In the genomic region with DNA sequence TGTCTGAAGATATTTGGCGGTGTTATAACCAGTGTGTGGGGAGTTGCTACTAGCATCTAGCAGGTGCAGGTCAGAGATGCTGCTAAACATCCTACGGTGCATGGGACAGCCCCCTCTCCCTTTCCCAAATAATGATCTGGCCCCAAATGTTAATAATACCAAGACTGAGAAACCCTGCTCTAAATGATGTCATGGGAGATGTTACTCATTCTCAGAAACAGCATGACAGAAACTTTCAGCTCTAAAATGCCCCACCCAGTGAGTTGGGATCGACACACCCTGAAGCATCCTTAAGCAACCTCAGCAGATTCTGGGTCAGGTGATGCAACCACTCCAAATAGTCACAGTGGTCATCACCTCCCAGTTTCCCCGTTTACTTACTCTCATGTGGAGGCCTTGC, we compare ENCODE assay signal across 14 cellular contexts.
DNase-seq lines count a peak whose midpoint lies in the region; ATAC-seq, FAIRE-seq and TF ChIP-seq lines count a peak whose summit lies in the region.
"Had no signal": no experiment of that assay in that cellular context is flagged by ENCODE, and none has a peak within 500 bp of the region (broad histone marks: within the 10 kb centered on the region; RNA-seq: fewer than 3 reads in every experiment).

No MANE protein-coding gene starts in this region.

- intact Hi-C loops in heart right ventricle (cut with DNase I) = no loop called here

- H3K36me3 ChIP-seq in RWPE2 (ENCODE audit: low read depth) = no peaks in the 10 kb centered on the region
- no peaks in the 10 kb centered on the region for H3K36me3 ChIP-seq in small intestine (ENCODE audit: control insufficient read depth in 2 of 2, insufficient read depth in 2 of 2, low read length in 2 of 2)
- no peaks in the 10 kb centered on the region for H3K36me3 ChIP-seq in heart right ventricle
- H3K36me3 ChIP-seq: spleen had no signal

- H3K4me1 Mint-ChIP-seq in effector memory CD8-positive, alpha-beta T cell (ENCODE audit: low read depth in 2 of 2) = no peaks in the 10 kb centered on the region
- H3K4me1 Mint-ChIP-seq: endodermal cell had no signal

- no peak for FAIRE-seq in small intestine (lab: Jason Lieb, UNC)
- FAIRE-seq: GM19239 had no signal

- no peaks in the 10 kb centered on the region for H3K9me3 ChIP-seq in RWPE2 (ENCODE audit: severe bottlenecking)
- no peaks in the 10 kb centered on the region for H3K9me3 ChIP-seq in small intestine (ENCODE audit: control insufficient read depth, low read depth)
- H3K9me3 ChIP-seq in heart right ventricle = peaks cover 0 to 18% (median 0%) of the 10 kb centered on the region in 11 donors

- H3K27ac ChIP-seq in RWPE2 (ENCODE audit: poor library complexity, severe bottlenecking) = no peak overlapping the region
- no peak overlapping the region for H3K27ac ChIP-seq in small intestine (ENCODE audit: low read depth in 1 of 2, low read length in 1 of 2)
- no peak overlapping the region for H3K27ac ChIP-seq in heart right ventricle
- no peak overlapping the region for H3K27ac ChIP-seq in caudate nucleus (ENCODE audit: low read depth, low read length)
- H3K27ac ChIP-seq: spleen had no signal

- no peak for TF ChIP-seq CTCF in RWPE2 (IDR thresholded peaks at IDR 0.05; ENCODE audit: poor library complexity, severe bottlenecking)
- TF ChIP-seq CTCF in heart right ventricle (IDR thresholded peaks at IDR 0.05) = no peak

- 56 to 65% (median 58%) methylated on average over 4 of the region's 4 CpGs for WGBS in small intestine, 3 donors
- 84 to 85% methylated on average over 4 of the region's 4 CpGs for WGBS in heart right ventricle, 2 donors

- H3K4me3 Mint-ChIP-seq in effector memory CD8-positive, alpha-beta T cell = no peak overlapping the region
- H3K4me3 Mint-ChIP-seq: endodermal cell; natural killer cell treated with Interleukin-12 subunit alpha and Interleukin-12 subunit beta and Interleukin-15 and Interleukin-18, amount 100 ng/mL, for 72 hours; T-helper 1 cell treated with Interleukin-12 subunit alpha and Interleukin-12 subunit beta and Interleukin-4 antibody, amounts not matched to agents 30 μg/mL and 1 μg/mL, for 36 hours had no signal

- DNase-seq in NOMO-1 treated with DMSO at 0.1 percent for 48 hours (lab: John Stamatoyannopoulos, UW; ENCODE audit: unreplicated experiment) (peak; percentile 11), NOMO-1 treated with dmso at 0.1 percent for 144 hours (lab: John Stamatoyannopoulos, UW; ENCODE audit: unreplicated experiment) (no peak), RWPE2 (ENCODE audit: low spot score) (no peak), small intestine (peak; percentile 19), heart right ventricle (no peak), caudate nucleus (lab: John Stamatoyannopoulos, UW) (no peak)
- DNase-seq in effector memory CD8-positive, alpha-beta T cell = no peak
- DNase-seq: 8988T, endodermal cell, spleen had no signal

- H3K36me3 Mint-ChIP-seq in effector memory CD8-positive, alpha-beta T cell (ENCODE audit: insufficient read depth) = no peaks in the 10 kb centered on the region
- H3K36me3 Mint-ChIP-seq: natural killer cell treated with Interleukin-12 subunit alpha and Interleukin-12 subunit beta and Interleukin-15 and Interleukin-18, amount 100 ng/mL, for 72 hours had no signal

- ATAC-seq in GM21717 (IDR thresholded peaks at IDR 0.05; ENCODE audit: unreplicated experiment) (peak; percentile 82), RWPE2 (ENCODE audit: low read depth) (peak; percentile 59; the same call in 2 of the 3 replicates), heart right ventricle (no peak)
- no peak for ATAC-seq in effector memory CD8-positive, alpha-beta T cell (replicated peaks)

- H3K27ac Mint-ChIP-seq in effector memory CD8-positive, alpha-beta T cell = no peak overlapping the region
- H3K27ac Mint-ChIP-seq: endodermal cell; natural killer cell treated with Interleukin-12 subunit alpha and Interleukin-12 subunit beta and Interleukin-15 and Interleukin-18, amount 100 ng/mL, for 72 hours had no signal

- no peaks in the 10 kb centered on the region for H3K27me3 ChIP-seq in RWPE2 (ENCODE audit: insufficient read depth, poor library complexity, severe bottlenecking)
- H3K27me3 ChIP-seq in small intestine (ENCODE audit: control insufficient read depth in 2 of 2, insufficient read depth in 2 of 2, low read length in 2 of 2) = no peaks in the 10 kb centered on the region
- H3K27me3 ChIP-seq in heart right ventricle = peaks cover 0 to 22% (median 4%) of the 10 kb centered on the region in 7 donors

- H3K4me3 ChIP-seq in RWPE2 (ENCODE audit: severe bottlenecking) (no peak overlapping the region), small intestine (ENCODE audit: low read depth in 1 of 2, low read length in 2 of 2) (no peak overlapping the region), heart right ventricle (no peak overlapping the region)
- H3K4me3 ChIP-seq: spleen had no signal

- no peaks in the 10 kb centered on the region for H3K9me3 Mint-ChIP-seq in effector memory CD8-positive, alpha-beta T cell
- H3K9me3 Mint-ChIP-seq: natural killer cell treated with Interleukin-12 subunit alpha and Interleukin-12 subunit beta and Interleukin-15 and Interleukin-18, amount 100 ng/mL, for 72 hours had no signal

- peaks cover 52 to 53% of the 10 kb centered on the region in 2 donors for H3K27me3 Mint-ChIP-seq in effector memory CD8-positive, alpha-beta T cell

- H3K4me1 ChIP-seq in RWPE2 (ENCODE audit: insufficient read depth, poor library complexity, severe bottlenecking) = no peaks in the 10 kb centered on the region
- peaks cover 0 to 6% of the 10 kb centered on the region in 2 donors for H3K4me1 ChIP-seq in small intestine (ENCODE audit: control insufficient read depth in 2 of 2, insufficient read depth in 1 of 2, low read depth in 1 of 2, low read length in 1 of 2)
- no peaks in the 10 kb centered on the region for H3K4me1 ChIP-seq in heart right ventricle

Comparison
In these comparisons a context has a peak if more than half of its experiments do, and no peak if none do; other contexts are left out.
1. DNase-seq: peak in NOMO-1 treated with DMSO at 0.1 percent for 48 hours (single experiment) and small intestine (single experiment); none in NOMO-1 treated with dmso at 0.1 percent for 144 hours (single experiment), RWPE2 (single experiment), effector memory CD8-positive, alpha-beta T cell (0 of 3), heart right ventricle (0 of 2) and caudate nucleus (0 of 61).
2. ATAC-seq: peak in GM21717 (single experiment) and RWPE2 (single experiment); none in effector memory CD8-positive, alpha-beta T cell (single experiment) and heart right ventricle (0 of 8).